13 cellular contexts compared by ENCODE assay signal in genomic region chr6:169530762-169531143, GRCh38.
DNase-seq lines count a peak whose midpoint lies in the region; ATAC-seq lines count a peak whose summit lies in the region.
"Had no signal": no experiment of that assay in that cellular context is flagged by ENCODE, and none has a peak within 500 bp of the region (broad histone marks: within the 10 kb centered on the region; RNA-seq: fewer than 3 reads in every experiment).

No MANE protein-coding gene starts in this region.

- H3K36me3 Mint-ChIP-seq in activated CD4-positive, alpha-beta T cell treated with anti-CD3 and anti-CD28 coated beads, Interleukin-2, amount 10 ng/mL, durations not matched to agents 7 days and 5 days (ENCODE audit: low read depth) = peaks cover 8% of the 10 kb centered on the region
- peaks cover 6% of the 10 kb centered on the region for H3K36me3 Mint-ChIP-seq in T-helper 2 cell treated with Interferon-gamma antibody and Interleukin-4, amounts not matched to agents 5 μg/mL and 100 μg/mL, for 36 hours (ENCODE audit: low read depth)
- peaks cover 4% of the 10 kb centered on the region for H3K36me3 Mint-ChIP-seq in stimulated activated effector memory CD8-positive, alpha-beta T cell treated with anti-CD3 and anti-CD28 coated beads, Interleukin-12 subunit alpha, Interleukin-12 subunit beta, amount 100 ng/mL, for 72 hours

- peak overlapping the region; percentile 74 for H3K27ac Mint-ChIP-seq in activated CD4-positive, alpha-beta T cell treated with anti-CD3 and anti-CD28 coated beads, Interleukin-2, amount 10 ng/mL, durations not matched to agents 7 days and 5 days
- peak overlapping the region; percentile 80 for H3K27ac Mint-ChIP-seq in T-helper 2 cell treated with Interferon-gamma antibody and Interleukin-4, amounts not matched to agents 5 μg/mL and 100 μg/mL, for 36 hours
- peak overlapping the region; percentile 51 for H3K27ac Mint-ChIP-seq in stimulated activated effector memory CD8-positive, alpha-beta T cell treated with anti-CD3 and anti-CD28 coated beads, Interleukin-12 subunit alpha, Interleukin-12 subunit beta, amount 100 ng/mL, for 72 hours
- H3K27ac Mint-ChIP-seq: memory B cell had no signal

- ATAC-seq in stimulated activated effector memory CD8-positive, alpha-beta T cell treated with anti-CD3 and anti-CD28 coated beads, Interleukin-12 subunit alpha, Interleukin-12 subunit beta, amount 100 ng/mL, for 72 hours = peak; percentile 90
- no peak for ATAC-seq in GM18873 (IDR thresholded peaks at IDR 0.05; ENCODE audit: low FRiP score, unreplicated experiment)
- ATAC-seq in HG02973 (IDR thresholded peaks at IDR 0.05; ENCODE audit: unreplicated experiment) = no peak
- ATAC-seq: HCT116 had no signal

- POLR2A ChIA-PET in activated CD4-positive, alpha-beta T cell treated with anti-CD3 and anti-CD28 coated beads, Interleukin-2, amount 10 ng/mL, durations not matched to agents 7 days and 5 days (lab: Charles Lee) = no interaction called here

- peaks cover 20% of the 10 kb centered on the region for H3K4me1 Mint-ChIP-seq in activated CD4-positive, alpha-beta T cell treated with anti-CD3 and anti-CD28 coated beads, Interleukin-2, amount 10 ng/mL, durations not matched to agents 7 days and 5 days
- peaks cover 19% of the 10 kb centered on the region for H3K4me1 Mint-ChIP-seq in T-helper 2 cell treated with Interferon-gamma antibody and Interleukin-4, amounts not matched to agents 5 μg/mL and 100 μg/mL, for 36 hours (ENCODE audit: low read depth)
- peaks cover 12% of the 10 kb centered on the region for H3K4me1 Mint-ChIP-seq in stimulated activated effector memory CD8-positive, alpha-beta T cell treated with anti-CD3 and anti-CD28 coated beads, Interleukin-12 subunit alpha, Interleukin-12 subunit beta, amount 100 ng/mL, for 72 hours
- H3K4me1 Mint-ChIP-seq: memory B cell had no signal

- peak overlapping the region; percentile 31 for H3K4me3 Mint-ChIP-seq in activated CD4-positive, alpha-beta T cell treated with anti-CD3 and anti-CD28 coated beads, Interleukin-2, amount 10 ng/mL, durations not matched to agents 7 days and 5 days
- H3K4me3 Mint-ChIP-seq in T-helper 2 cell treated with Interferon-gamma antibody and Interleukin-4, amounts not matched to agents 5 μg/mL and 100 μg/mL, for 36 hours = peak overlapping the region; percentile 71
- peak overlapping the region; percentile 26 for H3K4me3 Mint-ChIP-seq in stimulated activated effector memory CD8-positive, alpha-beta T cell treated with anti-CD3 and anti-CD28 coated beads, Interleukin-12 subunit alpha, Interleukin-12 subunit beta, amount 100 ng/mL, for 72 hours
- H3K4me3 Mint-ChIP-seq: memory B cell had no signal

- H3K9me3 Mint-ChIP-seq in activated CD4-positive, alpha-beta T cell treated with anti-CD3 and anti-CD28 coated beads, Interleukin-2, amount 10 ng/mL, durations not matched to agents 7 days and 5 days = peaks cover 11% of the 10 kb centered on the region
- H3K9me3 Mint-ChIP-seq in T-helper 2 cell treated with Interferon-gamma antibody and Interleukin-4, amounts not matched to agents 5 μg/mL and 100 μg/mL, for 36 hours = peaks cover 13% of the 10 kb centered on the region
- peaks cover 3% of the 10 kb centered on the region for H3K9me3 Mint-ChIP-seq in stimulated activated effector memory CD8-positive, alpha-beta T cell treated with anti-CD3 and anti-CD28 coated beads, Interleukin-12 subunit alpha, Interleukin-12 subunit beta, amount 100 ng/mL, for 72 hours

- DNase-seq in activated CD4-positive, alpha-beta T cell treated with anti-CD3 and anti-CD28 coated beads, Interleukin-2, amount 10 ng/mL, durations not matched to agents 7 days and 5 days = peak; percentile 36
- DNase-seq in activated CD4-positive, alpha-beta T cell treated with anti-CD3 and anti-CD28 coated beads, Interleukin-2, amount 50 U/mL, for 4 hours = no peak
- DNase-seq in T-helper 2 cell treated with Interferon-gamma antibody and Interleukin-4, amounts not matched to agents 5 μg/mL and 100 μg/mL, for 36 hours (ENCODE audit: low spot score) = peak; percentile 56
- DNase-seq in glomerular visceral epithelial cell (ENCODE audit: extremely low spot score) (peak; percentile 50), midbrain (lab: John Stamatoyannopoulos, UW) (no peak)
- DNase-seq in stimulated activated effector memory CD8-positive, alpha-beta T cell treated with anti-CD3 and anti-CD28 coated beads, Interleukin-12 subunit alpha, Interleukin-12 subunit beta, amount 100 ng/mL, for 72 hours (ENCODE audit: low spot score in 2 of 2) = no peak
- DNase-seq: hypothalamus, SHP77 treated with DMSO at 0.1 percent for 48 hours, trophoblast cell had no signal

- CTCF ChIA-PET in activated CD4-positive, alpha-beta T cell treated with anti-CD3 and anti-CD28 coated beads, Interleukin-2, amount 10 ng/mL, durations not matched to agents 7 days and 5 days (lab: Charles Lee) = no interaction called here

- H3K27me3 Mint-ChIP-seq in activated CD4-positive, alpha-beta T cell treated with anti-CD3 and anti-CD28 coated beads, Interleukin-2, amount 10 ng/mL, durations not matched to agents 7 days and 5 days = peaks cover 2% of the 10 kb centered on the region
- H3K27me3 Mint-ChIP-seq in T-helper 2 cell treated with Interferon-gamma antibody and Interleukin-4, amounts not matched to agents 5 μg/mL and 100 μg/mL, for 36 hours (ENCODE audit: low read depth) = peaks cover 4% of the 10 kb centered on the region
- H3K27me3 Mint-ChIP-seq: memory B cell had no signal

Comparison
In these comparisons a context has a peak if more than half of its experiments do, and no peak if none do; other contexts are left out.
1. DNase-seq: peak in activated CD4-positive, alpha-beta T cell treated with anti-CD3 and anti-CD28 coated beads, Interleukin-2, amount 10 ng/mL, durations not matched to agents 7 days and 5 days (single experiment), T-helper 2 cell treated with Interferon-gamma antibody and Interleukin-4, amounts not matched to agents 5 μg/mL and 100 μg/mL, for 36 hours (single experiment) and glomerular visceral epithelial cell (single experiment); none in activated CD4-positive, alpha-beta T cell treated with anti-CD3 and anti-CD28 coated beads, Interleukin-2, amount 50 U/mL, for 4 hours (0 of 2), stimulated activated effector memory CD8-positive, alpha-beta T cell treated with anti-CD3 and anti-CD28 coated beads, Interleukin-12 subunit alpha, Interleukin-12 subunit beta, amount 100 ng/mL, for 72 hours (0 of 2) and midbrain (single experiment).
2. Peak in every context shown above with its lines, with median percentiles within 50 percentile points of each other: H3K27ac Mint-ChIP-seq and H3K4me3 Mint-ChIP-seq.